In genomic region chr5:65485405-65485804, GRCh38 we compare ENCODE assay signal across 7 cellular contexts.
"Had no signal": no experiment of that assay in that cellular context is flagged by ENCODE, and none has a peak within 500 bp of the region (broad histone marks: within the 10 kb centered on the region; RNA-seq: fewer than 3 reads in every experiment).

No MANE protein-coding gene starts in this region.

- H3K9me3 Mint-ChIP-seq: H9, IgD-negative memory B cell had no signal

- ATAC-seq: GM23338, HepG2 had no signal

- H3K4me2 ChIP-seq: GM23338 had no signal

- H3K27ac Mint-ChIP-seq: GM23338, IgD-negative memory B cell had no signal

- H3K4me3 Mint-ChIP-seq: GM23338, H9 had no signal

- H2AFZ ChIP-seq: GM23338 had no signal

- DNase-seq: H9, HCEC 1CT, KBM-7 had no signal

- H3K36me3 Mint-ChIP-seq: IgD-negative memory B cell had no signal

- H3K27ac ChIP-seq: HL-60 had no signal

- H3K27me3 Mint-ChIP-seq: IgD-negative memory B cell had no signal

- H3K4me3 ChIP-seq: GM23338 had no signal
